39 cellular contexts compared by ENCODE assay signal in genomic region chr22:25534724-25535123, GRCh38.
"Had no signal": no experiment of that assay in that cellular context is flagged by ENCODE, and none has a peak within 500 bp of the region (broad histone marks: within the 10 kb centered on the region; RNA-seq: fewer than 3 reads in every experiment).

No MANE protein-coding gene starts in this region.

- H3K27ac ChIP-seq: adrenal gland, body of pancreas, brain microvascular endothelial cell, breast epithelium, WERI-Rb-1 had no signal

- H3K36me3 Mint-ChIP-seq: activated CD4-positive, alpha-beta memory T cell treated with anti-CD3 and anti-CD28 coated beads for 36 hours; WTC11 had no signal

- H3K4me1 ChIP-seq: adrenal gland, body of pancreas, breast epithelium had no signal

- H3K9me3 Mint-ChIP-seq: activated CD4-positive, alpha-beta memory T cell treated with anti-CD3 and anti-CD28 coated beads for 36 hours; activated naive CD4-positive, alpha-beta T cell treated with anti-CD3 and anti-CD28 coated beads for 36 hours; activated naive CD8-positive, alpha-beta T cell treated with anti-CD3 and anti-CD28 coated beads for 36 hours; activated T-cell treated with anti-CD3 and anti-CD28 coated beads, Interleukin-2, amount 50 U/mL, for 4 hours had no signal

- H3K27ac Mint-ChIP-seq: activated CD4-positive, alpha-beta memory T cell treated with anti-CD3 and anti-CD28 coated beads for 36 hours; activated CD4-positive, alpha-beta T cell treated with anti-CD3 and anti-CD28 coated beads for 36 hours; activated CD8-positive, alpha-beta T cell treated with anti-CD3 and anti-CD28 coated beads for 36 hours; activated naive CD4-positive, alpha-beta T cell treated with anti-CD3 and anti-CD28 coated beads for 36 hours; activated naive CD4-positive, alpha-beta T cell treated with anti-CD3 and anti-CD28 coated beads, Interleukin-2, amount 50 U/mL, for 72 hours; activated naive CD8-positive, alpha-beta T cell treated with anti-CD3 and anti-CD28 coated beads for 36 hours; activated T-cell treated with anti-CD3 and anti-CD28 coated beads, Interleukin-2, amount 50 U/mL, for 72 hours; activated T-helper 1 cell treated with anti-CD3 and anti-CD28 coated beads, Interleukin-12 subunit alpha, Interleukin-12 subunit beta, Interleukin-2, Interleukin-4 antibody, amounts not matched to agents 30 ng/mL and 10 ng/mL and 1 ng/mL, durations not matched to agents 14 hours and 24 hours and 36 hours; activated T-helper 17 cell treated with anti-CD3 and anti-CD28 coated beads, Interleukin-2, amount 50 U/mL, for 72 hours; T-helper 1 cell treated with Interleukin-12 subunit alpha and Interleukin-12 subunit beta and Interleukin-4 antibody, amounts not matched to agents 30 μg/mL and 1 μg/mL, for 36 hours; T-helper 2 cell treated with Interferon-gamma antibody and Interleukin-4, amounts not matched to agents 5 μg/mL and 100 μg/mL, for 36 hours; WTC11 had no signal

- H3K27me3 ChIP-seq: adrenal gland, body of pancreas, brain microvascular endothelial cell, breast epithelium had no signal

- H3K4me3 Mint-ChIP-seq: activated CD4-positive, alpha-beta memory T cell treated with anti-CD3 and anti-CD28 coated beads for 36 hours; activated CD4-positive, alpha-beta T cell treated with anti-CD3 and anti-CD28 coated beads for 36 hours; activated CD8-positive, alpha-beta T cell treated with anti-CD3 and anti-CD28 coated beads for 36 hours; activated naive CD4-positive, alpha-beta T cell treated with anti-CD3 and anti-CD28 coated beads for 36 hours; activated naive CD8-positive, alpha-beta T cell treated with anti-CD3 and anti-CD28 coated beads for 36 hours; activated T-cell treated with anti-CD3 and anti-CD28 coated beads, Interleukin-2, amount 50 U/mL, for 4 hours; activated T-cell treated with anti-CD3 and anti-CD28 coated beads, Interleukin-2, amount 50 U/mL, for 72 hours; activated T-helper 1 cell treated with anti-CD3 and anti-CD28 coated beads, Interleukin-12 subunit alpha, Interleukin-12 subunit beta, Interleukin-2, Interleukin-4 antibody, amounts not matched to agents 30 ng/mL and 10 ng/mL and 1 ng/mL, durations not matched to agents 14 hours and 24 hours and 36 hours; activated T-helper 17 cell treated with anti-CD3 and anti-CD28 coated beads, Interleukin-2, amount 50 U/mL, for 72 hours; T-helper 1 cell treated with Interleukin-12 subunit alpha and Interleukin-12 subunit beta and Interleukin-4 antibody, amounts not matched to agents 30 μg/mL and 1 μg/mL, for 36 hours; T-helper 2 cell treated with Interferon-gamma antibody and Interleukin-4, amounts not matched to agents 5 μg/mL and 100 μg/mL, for 36 hours; WTC11 had no signal

- H3K4me3 ChIP-seq: adrenal gland, body of pancreas, breast epithelium had no signal

- H3K27me3 Mint-ChIP-seq: activated CD4-positive, alpha-beta memory T cell treated with anti-CD3 and anti-CD28 coated beads for 36 hours; activated CD8-positive, alpha-beta T cell treated with anti-CD3 and anti-CD28 coated beads for 36 hours; activated naive CD8-positive, alpha-beta T cell treated with anti-CD3 and anti-CD28 coated beads for 36 hours had no signal

- H3K9me3 ChIP-seq: adrenal gland, body of pancreas, breast epithelium had no signal

- H3K36me3 ChIP-seq: adrenal gland, brain microvascular endothelial cell, breast epithelium, WERI-Rb-1 had no signal

- ATAC-seq: activated CD4-positive, alpha-beta T cell treated with anti-CD3 and anti-CD28 coated beads for 36 hours; activated CD4-positive, CD25-positive, alpha-beta regulatory T cell treated with anti-CD3 and anti-CD28 coated beads, Interleukin-2, amount 50 U/mL, for 24 hours; activated CD8-positive, alpha-beta T cell treated with anti-CD3 and anti-CD28 coated beads for 36 hours; activated naive CD4-positive, alpha-beta T cell treated with anti-CD3 and anti-CD28 coated beads, Interleukin-2, amount 50 U/mL, for 72 hours; activated T-cell treated with anti-CD3 and anti-CD28 coated beads, Interleukin-2, amount 50 U/mL, for 4 hours; activated T-cell treated with anti-CD3 and anti-CD28 coated beads, Interleukin-2, amount 50 U/mL, for 72 hours; activated T-helper 17 cell treated with anti-CD3 and anti-CD28 coated beads, Interleukin-2, amount 50 U/mL, for 72 hours; body of pancreas; WTC11 had no signal

- H3K4me1 Mint-ChIP-seq: activated CD4-positive, alpha-beta T cell treated with anti-CD3 and anti-CD28 coated beads for 36 hours; activated naive CD8-positive, alpha-beta T cell treated with anti-CD3 and anti-CD28 coated beads for 36 hours; activated T-helper 17 cell treated with anti-CD3 and anti-CD28 coated beads, Interleukin-2, amount 50 U/mL, for 72 hours; WTC11 had no signal

- FAIRE-seq: astrocyte, TTC549 had no signal

- DNase-seq: activated CD4-positive, alpha-beta memory T cell treated with anti-CD3 and anti-CD28 coated beads for 36 hours; activated CD4-positive, alpha-beta T cell treated with anti-CD3 and anti-CD28 coated beads for 1 hour; activated CD4-positive, alpha-beta T cell treated with anti-CD3 and anti-CD28 coated beads for 36 hours; activated CD4-positive, alpha-beta T cell treated with anti-CD3 and anti-CD28 coated beads for 48 hours; activated CD4-positive, alpha-beta T cell treated with anti-CD3 and anti-CD28 coated beads, Interleukin-2, amount 50 U/mL, for 1 hour; activated CD4-positive, alpha-beta T cell treated with anti-CD3 and anti-CD28 coated beads, Interleukin-2, amount 50 U/mL, for 4 hours; activated CD4-positive, CD25-positive, alpha-beta regulatory T cell; activated CD8-positive, alpha-beta memory T cell treated with anti-CD3 and anti-CD28 coated beads, Interleukin-2, amount 50 U/mL, for 4 hours; activated CD8-positive, alpha-beta T cell treated with anti-CD3 and anti-CD28 coated beads for 36 hours; activated effector memory CD4-positive, alpha-beta T cell treated with anti-CD3 and anti-CD28 coated beads, Interleukin-2, amount 50 U/mL, for 16 hours; activated gamma-delta T cell treated with Interleukin-2 at 50 U/mL for 16 hours; activated naive CD4-positive, alpha-beta T cell; activated naive CD4-positive, alpha-beta T cell treated with anti-CD3 and anti-CD28 coated beads for 36 hours; activated naive CD4-positive, alpha-beta T cell treated with anti-CD3 and anti-CD28 coated beads, Interleukin-2, amount 50 U/mL, for 16 hours; activated naive CD8-positive, alpha-beta T cell treated with anti-CD3 and anti-CD28 coated beads for 36 hours; activated T-cell treated with anti-CD3 and anti-CD28 coated beads for 4 hours; activated T-cell treated with anti-CD3 and anti-CD28 coated beads, Interleukin-2, amount 50 U/mL, for 1 hour; activated T-cell treated with anti-CD3 and anti-CD28 coated beads, Interleukin-2, amount 50 U/mL, for 4 hours; activated T-cell treated with anti-CD3 and anti-CD28 coated beads, Interleukin-2, amount 50 U/mL, for 72 hours; adrenal gland; amniotic stem cell; aorta; body of pancreas; brain microvascular endothelial cell; central memory CD4-positive, alpha-beta T cell; T-helper 1 cell; T-helper 2 cell; T-helper 9 cell; WERI-Rb-1 had no signal
